ENCODE assay signal across 1 cellular context in the genomic region with DNA sequence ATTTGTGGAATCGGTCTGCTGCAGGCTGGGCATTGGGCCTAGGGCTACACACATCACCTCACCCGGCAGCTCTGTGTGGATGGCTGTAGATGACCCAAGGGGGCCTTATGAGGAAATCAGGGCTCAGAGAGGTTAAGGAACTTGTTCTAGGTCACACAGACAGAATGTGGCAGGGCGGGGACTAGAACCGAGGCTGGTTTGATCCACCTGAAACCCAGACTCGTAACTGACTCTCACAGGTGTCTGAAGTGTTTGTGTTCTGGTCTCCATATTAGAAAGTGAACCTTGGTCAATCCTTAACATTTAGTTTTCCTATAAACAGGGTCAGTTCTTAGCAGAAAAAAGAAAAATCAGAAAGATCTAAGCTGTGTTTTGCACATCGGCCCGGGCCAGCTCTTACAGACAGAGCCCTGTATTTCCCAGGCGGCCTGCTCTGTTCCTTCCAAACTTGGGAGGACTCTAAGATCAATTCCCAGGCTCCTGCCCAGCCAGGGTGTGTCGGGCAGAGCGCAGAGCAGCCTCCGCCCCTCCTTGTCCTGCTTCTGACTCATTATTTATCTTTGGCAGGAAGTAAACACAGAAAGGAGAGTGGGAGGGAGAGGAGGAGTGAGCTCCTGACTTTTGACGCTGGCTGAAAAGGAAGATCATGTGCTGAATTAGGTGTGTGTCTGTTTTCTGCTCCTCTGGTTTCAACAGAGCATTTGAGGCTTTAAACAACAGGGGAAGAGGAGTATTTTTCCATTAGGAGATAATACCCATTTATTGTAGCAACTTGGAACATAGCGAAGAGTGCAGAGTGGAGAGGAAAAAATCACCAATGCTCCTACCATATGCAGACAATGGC.
TF ChIP-seq lines count a peak whose summit lies in the region.

No MANE protein-coding gene starts in this region.

TF ChIP-seq in HepG2, 621 proteins besides CTCF, POLR2A, EP300 and RAD21 (continued from another document and continues in another):
- TF ChIP-seq ZNF503 (CRISPR knock-in tag; IDR thresholded peaks at IDR 0.05), result peak; percentile 77; the same call in 1 of the 2 replicates
- TF ChIP-seq ELF3 (CRISPR knock-in tag; IDR thresholded peaks at IDR 0.05), result peak; percentile 98
- no peak for TF ChIP-seq MTF1 (CRISPR knock-in tag; IDR thresholded peaks at IDR 0.05)
- peak; percentile 85 for TF ChIP-seq KDM1A (CRISPR knock-in tag; IDR thresholded peaks at IDR 0.05)
- TF ChIP-seq POGZ (CRISPR knock-in tag; IDR thresholded peaks at IDR 0.05), result peak; percentile 88
- TF ChIP-seq FOXK1 (CRISPR knock-in tag; IDR thresholded peaks at IDR 0.05; ENCODE audit: borderline replicate concordance, low read depth), result peak; percentile 99
- peak; percentile 71; the same call in 1 of the 2 replicates for TF ChIP-seq ZSCAN25 (CRISPR knock-in tag; IDR thresholded peaks at IDR 0.05)
- TF ChIP-seq ZBTB10 (CRISPR knock-in tag; IDR thresholded peaks at IDR 0.05; ENCODE audit: borderline replicate concordance), result no peak
- no peak for TF ChIP-seq NCOA1 (CRISPR knock-in tag; IDR thresholded peaks at IDR 0.05)
- TF ChIP-seq ZNF558 (CRISPR knock-in tag; IDR thresholded peaks at IDR 0.05; ENCODE audit: borderline replicate concordance), result peak; percentile 30; the same call in 1 of the 2 replicates
- TF ChIP-seq, protein P1, sequence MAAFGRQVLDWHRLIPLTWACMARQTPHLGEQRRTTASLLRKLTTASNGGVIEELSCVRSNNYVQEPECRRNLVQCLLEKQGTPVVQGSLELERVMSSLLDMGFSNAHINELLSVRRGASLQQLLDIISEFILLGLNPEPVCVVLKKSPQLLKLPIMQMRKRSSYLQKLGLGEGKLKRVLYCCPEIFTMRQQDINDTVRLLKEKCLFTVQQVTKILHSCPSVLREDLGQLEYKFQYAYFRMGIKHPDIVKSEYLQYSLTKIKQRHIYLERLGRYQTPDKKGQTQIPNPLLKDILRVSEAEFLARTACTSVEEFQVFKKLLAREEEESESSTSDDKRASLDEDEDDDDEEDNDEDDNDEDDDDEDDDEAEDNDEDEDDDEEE (CRISPR knock-in tag; IDR thresholded peaks at IDR 0.05), result no peak
- peak; percentile 96 for TF ChIP-seq FOXO1 (CRISPR knock-in tag; IDR thresholded peaks at IDR 0.05)
- TF ChIP-seq ZNF720 (CRISPR knock-in tag; IDR thresholded peaks at IDR 0.05), result no peak
- TF ChIP-seq KAT2B (IDR thresholded peaks at IDR 0.05; ENCODE audit: borderline replicate concordance, low read depth, low read length), result no peak
- no peak for TF ChIP-seq ZNF343 (CRISPR knock-in tag; IDR thresholded peaks at IDR 0.05)
- TF ChIP-seq ETV5 (CRISPR knock-in tag; IDR thresholded peaks at IDR 0.05; ENCODE audit: borderline replicate concordance), result peak; percentile 100
- TF ChIP-seq, protein P2, sequence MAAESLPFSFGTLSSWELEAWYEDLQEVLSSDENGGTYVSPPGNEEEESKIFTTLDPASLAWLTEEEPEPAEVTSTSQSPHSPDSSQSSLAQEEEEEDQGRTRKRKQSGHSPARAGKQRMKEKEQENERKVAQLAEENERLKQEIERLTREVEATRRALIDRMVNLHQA (CRISPR knock-in tag; IDR thresholded peaks at IDR 0.05), result no peak
- TF ChIP-seq ZNF160 (CRISPR knock-in tag; IDR thresholded peaks at IDR 0.05), result no peak
- TF ChIP-seq, protein P3, sequence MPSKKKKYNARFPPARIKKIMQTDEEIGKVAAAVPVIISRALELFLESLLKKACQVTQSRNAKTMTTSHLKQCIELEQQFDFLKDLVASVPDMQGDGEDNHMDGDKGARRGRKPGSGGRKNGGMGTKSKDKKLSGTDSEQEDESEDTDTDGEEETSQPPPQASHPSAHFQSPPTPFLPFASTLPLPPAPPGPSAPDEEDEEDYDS (CRISPR knock-in tag; IDR thresholded peaks at IDR 0.05), result peak; percentile 65
- TF ChIP-seq NFE2L1 (CRISPR knock-in tag; IDR thresholded peaks at IDR 0.05; ENCODE audit: borderline replicate concordance), result no peak
- TF ChIP-seq SRSF9 (IDR thresholded peaks at IDR 0.05; ENCODE audit: borderline replicate concordance, insufficient read depth, low read depth, low read length, poor library complexity, severe bottlenecking), result no peak
- peak; percentile 89; the same call in 1 of the 2 replicates for TF ChIP-seq SNAPC2 (CRISPR knock-in tag; IDR thresholded peaks at IDR 0.05)
- no peak for TF ChIP-seq TEAD2 (CRISPR knock-in tag; IDR thresholded peaks at IDR 0.05)
- no peak for TF ChIP-seq ZNF230 (CRISPR knock-in tag; IDR thresholded peaks at IDR 0.05)
- TF ChIP-seq ZNF652 (CRISPR knock-in tag; IDR thresholded peaks at IDR 0.05; ENCODE audit: borderline replicate concordance, low read depth), result peak; percentile 66; the same call in 1 of the 2 replicates
- peak; percentile 100 for TF ChIP-seq JUNB (CRISPR knock-in tag; IDR thresholded peaks at IDR 0.05; ENCODE audit: borderline replicate concordance)
- TF ChIP-seq FOSL2 (CRISPR knock-in tag; IDR thresholded peaks at IDR 0.05), result peak; percentile 100
- TF ChIP-seq ZBTB20 (CRISPR knock-in tag; IDR thresholded peaks at IDR 0.05; ENCODE audit: borderline replicate concordance, low read depth), result no peak
- no peak for TF ChIP-seq FIP1L1 (IDR thresholded peaks at IDR 0.05; ENCODE audit: borderline replicate concordance, insufficient read depth, low read depth, low read length)
- no peak for TF ChIP-seq ZSCAN30 (CRISPR knock-in tag; IDR thresholded peaks at IDR 0.05)
- TF ChIP-seq MAX (IDR thresholded peaks at IDR 0.05), result peak; percentile 86
- no peak for TF ChIP-seq ZBTB1 (CRISPR knock-in tag; IDR thresholded peaks at IDR 0.05; ENCODE audit: borderline replicate concordance)
- no peak for TF ChIP-seq U2AF1 (optimal IDR thresholded peaks at IDR 0.05; ENCODE audit: low read depth, low read length)
- TF ChIP-seq SRSF1 (optimal IDR thresholded peaks at IDR 0.05; ENCODE audit: low read depth, low read length), result no peak
- no peak for TF ChIP-seq ZSCAN20 (CRISPR knock-in tag; IDR thresholded peaks at IDR 0.05; ENCODE audit: borderline replicate concordance)
- TF ChIP-seq ZNF878 (CRISPR knock-in tag; IDR thresholded peaks at IDR 0.05), result peak; percentile 78; the same call in 1 of the 2 replicates
- TF ChIP-seq SNAI1 (CRISPR knock-in tag; IDR thresholded peaks at IDR 0.05; ENCODE audit: borderline replicate concordance), result 0 out of 2 replicates have a peak, but pooled peaks have one; percentile 35
- TF ChIP-seq RFX1 (IDR thresholded peaks at IDR 0.05), result no peak
- no peak for TF ChIP-seq PLSCR1 (CRISPR knock-in tag; IDR thresholded peaks at IDR 0.05; ENCODE audit: borderline replicate concordance)
- TF ChIP-seq, protein P4, sequence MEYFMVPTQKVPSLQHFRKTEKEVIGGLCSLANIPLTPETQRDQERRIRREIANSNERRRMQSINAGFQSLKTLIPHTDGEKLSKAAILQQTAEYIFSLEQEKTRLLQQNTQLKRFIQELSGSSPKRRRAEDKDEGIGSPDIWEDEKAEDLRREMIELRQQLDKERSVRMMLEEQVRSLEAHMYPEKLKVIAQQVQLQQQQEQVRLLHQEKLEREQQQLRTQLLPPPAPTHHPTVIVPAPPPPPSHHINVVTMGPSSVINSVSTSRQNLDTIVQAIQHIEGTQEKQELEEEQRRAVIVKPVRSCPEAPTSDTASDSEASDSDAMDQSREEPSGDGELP (IDR thresholded peaks at IDR 0.05; ENCODE audit: borderline replicate concordance, low read depth), result peak; percentile 29; the same call in 1 of the 2 replicates
- TF ChIP-seq ZNF75D (CRISPR knock-in tag; IDR thresholded peaks at IDR 0.05; ENCODE audit: borderline replicate concordance), result no peak
- TF ChIP-seq ZNF615 (CRISPR knock-in tag; IDR thresholded peaks at IDR 0.05; ENCODE audit: borderline replicate concordance), result no peak
- 0 out of 2 replicates have a peak, but pooled peaks have one; percentile 23 for TF ChIP-seq TMF1 (CRISPR knock-in tag; IDR thresholded peaks at IDR 0.05; ENCODE audit: low read depth)
- no peak for TF ChIP-seq ZFP36L2 (CRISPR knock-in tag; IDR thresholded peaks at IDR 0.05)
- 0 out of 2 replicates have a peak, but pooled peaks have one; percentile 26 for TF ChIP-seq ZNF607 (CRISPR knock-in tag; IDR thresholded peaks at IDR 0.05; ENCODE audit: borderline replicate concordance)
- no peak for TF ChIP-seq ZFP90 (CRISPR knock-in tag; IDR thresholded peaks at IDR 0.05; ENCODE audit: borderline replicate concordance)
- TF ChIP-seq RELA (CRISPR knock-in tag; IDR thresholded peaks at IDR 0.05), result 0 out of 2 replicates have a peak, but pooled peaks have one; percentile 24
- TF ChIP-seq AHDC1 (CRISPR knock-in tag; IDR thresholded peaks at IDR 0.05; ENCODE audit: borderline replicate concordance), result peak; percentile 87; the same call in 1 of the 2 replicates
- no peak for TF ChIP-seq TCF12 (IDR thresholded peaks at IDR 0.05)
- peak; percentile 68; the same call in 1 of the 2 replicates for TF ChIP-seq TCF12 (CRISPR knock-in tag; IDR thresholded peaks at IDR 0.05)
- 0 out of 2 replicates have a peak, but pooled peaks have one; percentile 25 for TF ChIP-seq ZNF451 (CRISPR knock-in tag; IDR thresholded peaks at IDR 0.05)
